Comparison of ENCODE assay signal across 2 cellular contexts in the genomic region with DNA sequence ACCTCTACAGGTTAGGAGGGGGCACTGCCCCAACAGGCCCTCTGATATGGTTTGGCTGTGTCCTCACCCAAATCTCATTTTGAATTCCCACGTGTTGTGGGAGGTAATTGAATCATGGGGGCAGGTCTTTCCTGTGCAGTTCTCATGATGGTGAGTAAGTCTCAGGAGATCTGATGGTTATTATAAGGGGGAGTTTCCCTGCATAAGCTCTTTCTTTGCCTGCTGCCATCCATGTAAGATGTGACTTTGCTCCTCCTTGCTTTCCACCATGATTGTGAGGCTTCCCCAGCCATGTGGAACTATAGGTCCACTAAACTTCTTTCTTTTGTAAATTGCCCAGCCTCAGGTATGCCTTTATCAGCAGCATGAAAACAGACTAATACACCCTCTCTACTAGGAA.
A peak's percentile ranks its signal among the peaks of the same experiment; 100 is the strongest.
TF ChIP-seq lines count a peak whose summit lies in the region.

No MANE protein-coding gene starts in this region.

TF ChIP-seq in HEK293, 187 proteins besides CTCF, POLR2A, EP300 and RAD21:
- peak; percentile 13 for TF ChIP-seq SETDB1 (IDR thresholded peaks at IDR 0.05; ENCODE audit: insufficient read length, low read length)

TF ChIP-seq in HepG2, 621 proteins besides CTCF, POLR2A, EP300 and RAD21:
- peak; percentile 94 for TF ChIP-seq ZNF431 (CRISPR knock-in tag; IDR thresholded peaks at IDR 0.05; ENCODE audit: borderline replicate concordance, low read depth)
TF ChIP-seq in HepG2: peak in this region for 1; not testable (repeated sequence) for 620.
